Comparison of ENCODE assay signal across 1 cellular context in the genomic region with DNA sequence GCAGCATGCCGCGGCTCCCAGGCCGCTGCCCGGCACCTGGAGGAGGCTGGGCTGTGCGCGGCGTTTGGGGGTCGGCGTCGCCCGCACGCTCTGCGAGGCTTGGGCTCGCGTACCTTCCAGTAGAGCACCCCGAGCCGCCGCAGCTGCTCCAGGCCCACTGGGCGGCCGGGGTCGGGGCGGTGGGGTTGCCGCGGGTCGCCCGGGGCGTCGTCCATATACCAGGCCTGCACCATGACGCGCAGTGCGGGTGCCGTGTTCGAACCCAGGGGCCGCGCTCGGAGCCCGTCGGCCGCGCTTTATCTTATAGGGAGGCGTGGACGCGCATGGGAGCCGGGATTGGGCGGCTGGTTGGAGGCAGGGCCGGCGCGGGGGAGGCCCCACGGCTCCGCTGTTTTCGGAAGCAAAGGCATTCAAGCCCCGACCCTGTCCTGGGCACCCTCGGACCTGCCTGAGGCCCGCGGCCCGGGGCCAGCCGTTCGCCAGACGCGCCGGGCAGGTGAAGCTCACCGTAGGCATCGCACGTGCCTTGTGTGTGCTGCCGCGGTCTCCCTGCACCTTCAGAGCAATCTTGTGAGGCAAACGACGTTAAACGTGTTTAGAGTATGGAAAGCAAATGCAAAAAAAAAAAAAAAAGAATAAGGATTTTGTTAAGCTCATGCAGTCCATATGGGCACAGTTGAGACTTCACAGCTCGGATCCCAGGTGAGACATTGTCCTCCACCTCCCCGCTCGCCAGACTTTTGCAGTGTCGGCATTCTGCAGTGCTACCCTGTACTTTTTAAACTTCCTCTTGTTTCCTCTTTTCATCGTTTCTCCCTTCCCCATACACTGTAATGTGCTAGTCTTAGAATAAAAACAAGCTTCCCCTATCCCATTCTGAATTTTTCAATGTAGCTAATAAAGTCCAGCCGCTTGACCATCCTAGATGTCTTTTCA.
A peak's percentile ranks its signal among the peaks of the same experiment; 100 is the strongest.
TF ChIP-seq lines count a peak whose summit lies in the region.

A gene with protein sequence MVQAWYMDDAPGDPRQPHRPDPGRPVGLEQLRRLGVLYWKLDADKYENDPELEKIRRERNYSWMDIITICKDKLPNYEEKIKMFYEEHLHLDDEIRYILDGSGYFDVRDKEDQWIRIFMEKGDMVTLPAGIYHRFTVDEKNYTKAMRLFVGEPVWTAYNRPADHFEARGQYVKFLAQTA (minus strand): TSS at position 277 of the 936 bp plus-strand sequence. CDS start 44 bp downstream, at position 233.

TF ChIP-seq in K562, 482 proteins besides CTCF, POLR2A, EP300 and RAD21 (continued from another document and continues in another):
- TF ChIP-seq, protein P1, sequence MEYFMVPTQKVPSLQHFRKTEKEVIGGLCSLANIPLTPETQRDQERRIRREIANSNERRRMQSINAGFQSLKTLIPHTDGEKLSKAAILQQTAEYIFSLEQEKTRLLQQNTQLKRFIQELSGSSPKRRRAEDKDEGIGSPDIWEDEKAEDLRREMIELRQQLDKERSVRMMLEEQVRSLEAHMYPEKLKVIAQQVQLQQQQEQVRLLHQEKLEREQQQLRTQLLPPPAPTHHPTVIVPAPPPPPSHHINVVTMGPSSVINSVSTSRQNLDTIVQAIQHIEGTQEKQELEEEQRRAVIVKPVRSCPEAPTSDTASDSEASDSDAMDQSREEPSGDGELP (CRISPR knock-in tag; IDR thresholded peaks at IDR 0.05; ENCODE audit: borderline replicate concordance), result peak; percentile 23
- TF ChIP-seq, protein P2, sequence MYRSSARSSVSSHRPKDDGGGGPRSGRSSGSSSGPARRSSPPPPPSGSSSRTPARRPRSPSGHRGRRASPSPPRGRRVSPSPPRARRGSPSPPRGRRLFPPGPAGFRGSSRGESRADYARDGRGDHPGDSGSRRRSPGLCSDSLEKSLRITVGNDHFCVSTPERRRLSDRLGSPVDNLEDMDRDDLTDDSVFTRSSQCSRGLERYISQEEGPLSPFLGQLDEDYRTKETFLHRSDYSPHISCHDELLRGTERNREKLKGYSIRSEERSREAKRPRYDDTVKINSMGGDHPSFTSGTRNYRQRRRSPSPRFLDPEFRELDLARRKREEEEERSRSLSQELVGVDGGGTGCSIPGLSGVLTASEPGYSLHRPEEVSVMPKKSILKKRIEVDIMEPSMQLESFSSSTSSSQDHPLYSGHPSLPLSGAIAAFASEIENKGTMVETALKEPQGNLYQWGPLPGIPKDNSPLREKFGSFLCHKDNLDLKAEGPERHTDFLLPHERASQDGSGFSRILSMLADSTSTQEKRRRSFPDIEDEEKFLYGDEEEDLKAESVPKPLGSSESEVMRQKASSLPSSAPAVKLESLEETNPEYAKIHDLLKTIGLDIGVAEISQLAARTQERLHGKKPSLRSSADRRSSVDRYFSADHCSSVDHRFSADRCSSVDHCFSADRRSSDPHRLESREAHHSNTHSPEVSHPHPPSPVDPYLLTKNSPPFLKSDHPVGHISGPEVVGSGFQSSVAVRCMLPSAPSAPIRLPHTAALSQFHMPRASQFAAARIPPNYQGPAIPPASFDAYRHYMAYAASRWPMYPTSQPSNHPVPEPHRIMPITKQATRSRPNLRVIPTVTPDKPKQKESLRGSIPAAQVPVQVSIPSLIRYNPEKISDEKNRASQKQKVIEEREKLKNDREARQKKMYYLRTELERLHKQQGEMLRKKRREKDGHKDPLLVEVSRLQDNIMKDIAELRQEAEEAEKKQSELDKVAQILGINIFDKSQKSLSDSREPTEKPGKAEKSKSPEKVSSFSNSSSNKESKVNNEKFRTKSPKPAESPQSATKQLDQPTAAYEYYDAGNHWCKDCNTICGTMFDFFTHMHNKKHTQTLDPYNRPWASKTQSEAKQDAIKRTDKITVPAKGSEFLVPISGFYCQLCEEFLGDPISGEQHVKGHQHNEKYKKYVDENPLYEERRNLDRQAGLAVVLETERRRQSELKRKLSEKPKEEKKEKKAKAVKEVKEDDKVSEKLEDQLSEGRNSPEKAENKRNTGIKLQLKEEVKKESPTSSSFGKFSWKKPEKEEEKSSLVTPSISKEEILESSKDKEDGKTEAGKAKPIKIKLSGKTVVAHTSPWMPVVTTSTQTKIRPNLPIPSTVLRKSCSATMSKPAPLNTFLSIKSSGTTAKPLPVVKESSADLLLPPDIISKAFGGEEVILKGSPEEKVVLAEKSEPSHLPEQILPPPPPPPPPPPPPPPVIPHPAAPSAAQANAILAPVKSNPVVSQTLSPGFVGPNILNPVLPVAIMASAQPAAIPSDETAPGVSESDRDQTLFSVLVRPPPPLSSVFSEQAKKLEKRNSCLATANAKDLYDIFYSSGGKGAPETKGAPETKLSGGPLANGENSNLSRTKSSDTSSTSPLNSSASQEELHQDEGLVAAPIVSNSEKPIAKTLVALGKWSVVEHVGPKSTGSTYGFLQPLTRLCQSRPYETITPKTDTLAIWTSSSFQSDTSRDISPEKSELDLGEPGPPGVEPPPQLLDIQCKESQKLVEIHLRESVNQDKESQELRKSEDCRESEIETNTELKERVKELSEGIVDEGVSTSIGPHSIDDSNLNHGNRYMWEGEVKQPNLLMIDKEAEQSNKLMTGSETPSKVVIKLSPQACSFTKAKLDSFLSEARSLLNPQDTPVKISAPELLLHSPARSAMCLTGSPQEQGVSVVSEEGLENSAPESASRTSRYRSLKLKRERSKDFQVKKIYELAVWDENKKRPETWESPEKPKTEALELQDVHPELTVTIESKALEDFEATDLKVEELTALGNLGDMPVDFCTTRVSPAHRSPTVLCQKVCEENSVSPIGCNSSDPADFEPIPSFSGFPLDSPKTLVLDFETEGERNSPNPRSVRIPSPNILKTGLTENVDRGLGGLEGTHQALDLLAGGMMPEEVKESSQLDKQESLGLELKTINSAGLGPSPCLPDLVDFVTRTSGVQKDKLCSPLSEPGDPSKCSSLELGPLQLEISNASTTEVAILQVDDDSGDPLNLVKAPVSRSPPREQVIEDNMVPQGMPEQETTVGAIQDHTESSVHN (IDR thresholded peaks at IDR 0.05; ENCODE audit: borderline replicate concordance in 1 of 2, low read depth in 1 of 2), result no peak
- TF ChIP-seq ZNF174 (CRISPR knock-in tag; IDR thresholded peaks at IDR 0.05) (no peak), FOXK1 (CRISPR knock-in tag; IDR thresholded peaks at IDR 0.05; ENCODE audit: borderline replicate concordance) (no peak), KLF10 (CRISPR knock-in tag; IDR thresholded peaks at IDR 0.05) (no peak), ZNF696 (CRISPR knock-in tag; conservative IDR thresholded peaks at IDR 0.05) (no peak), ARID1B (IDR thresholded peaks at IDR 0.05) (no peak), ZNF584 (CRISPR knock-in tag; IDR thresholded peaks at IDR 0.05; ENCODE audit: low read depth) (no peak), MXI1 (IDR thresholded peaks at IDR 0.05; ENCODE audit: low read depth, low read length) (0 out of 2 replicates have a peak, but pooled peaks have one; percentile 31), ZNF3 (CRISPR knock-in tag; IDR thresholded peaks at IDR 0.05) (no peak), ZNF232 (CRISPR knock-in tag; IDR thresholded peaks at IDR 0.05) (0 out of 2 replicates have a peak, but pooled peaks have one; percentile 22), KAT2B (IDR thresholded peaks at IDR 0.05; ENCODE audit: low read depth, low read length) (no peak), ZKSCAN3 (CRISPR knock-in tag; IDR thresholded peaks at IDR 0.05) (no peak), KLF6 (CRISPR knock-in tag; IDR thresholded peaks at IDR 0.05; ENCODE audit: borderline replicate concordance) (no peak), KLF13 (tag; IDR thresholded peaks at IDR 0.05; ENCODE audit: borderline replicate concordance, low read depth) (no peak), ZNF778 (CRISPR knock-in tag; IDR thresholded peaks at IDR 0.05) (no peak), ELF1 (tag; IDR thresholded peaks at IDR 0.05) (no peak), ZNF444 (CRISPR knock-in tag; IDR thresholded peaks at IDR 0.05) (no peak), ZKSCAN8 (CRISPR knock-in tag; IDR thresholded peaks at IDR 0.05) (no peak), RBM22 (IDR thresholded peaks at IDR 0.05; ENCODE audit: low read depth, low read length, poor library complexity, severe bottlenecking) (no peak), ZBED1 (IDR thresholded peaks at IDR 0.05) (no peak), ZNF41 (CRISPR knock-in tag; conservative IDR thresholded peaks at IDR 0.05) (no peak; the same call in 1 of the 2 replicates), KAT8 (IDR thresholded peaks at IDR 0.05; ENCODE audit: low read depth) (no peak), PTRF (tag; IDR thresholded peaks at IDR 0.05) (no peak), ZNF830 (CRISPR knock-in tag; IDR thresholded peaks at IDR 0.05) (no peak), HDGF (IDR thresholded peaks at IDR 0.05) (no peak)
- TF ChIP-seq, protein P3, sequence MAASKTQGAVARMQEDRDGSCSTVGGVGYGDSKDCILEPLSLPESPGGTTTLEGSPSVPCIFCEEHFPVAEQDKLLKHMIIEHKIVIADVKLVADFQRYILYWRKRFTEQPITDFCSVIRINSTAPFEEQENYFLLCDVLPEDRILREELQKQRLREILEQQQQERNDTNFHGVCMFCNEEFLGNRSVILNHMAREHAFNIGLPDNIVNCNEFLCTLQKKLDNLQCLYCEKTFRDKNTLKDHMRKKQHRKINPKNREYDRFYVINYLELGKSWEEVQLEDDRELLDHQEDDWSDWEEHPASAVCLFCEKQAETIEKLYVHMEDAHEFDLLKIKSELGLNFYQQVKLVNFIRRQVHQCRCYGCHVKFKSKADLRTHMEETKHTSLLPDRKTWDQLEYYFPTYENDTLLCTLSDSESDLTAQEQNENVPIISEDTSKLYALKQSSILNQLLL (CRISPR knock-in tag; IDR thresholded peaks at IDR 0.05; ENCODE audit: borderline replicate concordance), result no peak
- TF ChIP-seq, protein P4, sequence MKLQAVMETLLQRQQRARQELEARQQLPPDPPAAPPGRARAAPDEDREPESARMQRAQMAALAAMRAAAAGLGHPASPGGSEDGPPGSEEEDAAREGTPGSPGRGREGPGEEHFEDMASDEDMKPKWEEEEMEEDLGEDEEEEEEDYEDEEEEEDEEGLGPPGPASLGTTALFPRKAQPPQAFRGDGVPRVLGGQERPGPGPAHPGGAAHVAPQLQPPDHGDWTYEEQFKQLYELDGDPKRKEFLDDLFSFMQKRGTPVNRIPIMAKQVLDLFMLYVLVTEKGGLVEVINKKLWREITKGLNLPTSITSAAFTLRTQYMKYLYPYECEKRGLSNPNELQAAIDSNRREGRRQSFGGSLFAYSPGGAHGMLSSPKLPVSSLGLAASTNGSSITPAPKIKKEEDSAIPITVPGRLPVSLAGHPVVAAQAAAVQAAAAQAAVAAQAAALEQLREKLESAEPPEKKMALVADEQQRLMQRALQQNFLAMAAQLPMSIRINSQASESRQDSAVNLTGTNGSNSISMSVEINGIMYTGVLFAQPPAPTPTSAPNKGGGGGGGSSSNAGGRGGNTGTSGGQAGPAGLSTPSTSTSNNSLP (IDR thresholded peaks at IDR 0.05; ENCODE audit: borderline replicate concordance, low read depth, low read length), result no peak
- TF ChIP-seq, protein P5, sequence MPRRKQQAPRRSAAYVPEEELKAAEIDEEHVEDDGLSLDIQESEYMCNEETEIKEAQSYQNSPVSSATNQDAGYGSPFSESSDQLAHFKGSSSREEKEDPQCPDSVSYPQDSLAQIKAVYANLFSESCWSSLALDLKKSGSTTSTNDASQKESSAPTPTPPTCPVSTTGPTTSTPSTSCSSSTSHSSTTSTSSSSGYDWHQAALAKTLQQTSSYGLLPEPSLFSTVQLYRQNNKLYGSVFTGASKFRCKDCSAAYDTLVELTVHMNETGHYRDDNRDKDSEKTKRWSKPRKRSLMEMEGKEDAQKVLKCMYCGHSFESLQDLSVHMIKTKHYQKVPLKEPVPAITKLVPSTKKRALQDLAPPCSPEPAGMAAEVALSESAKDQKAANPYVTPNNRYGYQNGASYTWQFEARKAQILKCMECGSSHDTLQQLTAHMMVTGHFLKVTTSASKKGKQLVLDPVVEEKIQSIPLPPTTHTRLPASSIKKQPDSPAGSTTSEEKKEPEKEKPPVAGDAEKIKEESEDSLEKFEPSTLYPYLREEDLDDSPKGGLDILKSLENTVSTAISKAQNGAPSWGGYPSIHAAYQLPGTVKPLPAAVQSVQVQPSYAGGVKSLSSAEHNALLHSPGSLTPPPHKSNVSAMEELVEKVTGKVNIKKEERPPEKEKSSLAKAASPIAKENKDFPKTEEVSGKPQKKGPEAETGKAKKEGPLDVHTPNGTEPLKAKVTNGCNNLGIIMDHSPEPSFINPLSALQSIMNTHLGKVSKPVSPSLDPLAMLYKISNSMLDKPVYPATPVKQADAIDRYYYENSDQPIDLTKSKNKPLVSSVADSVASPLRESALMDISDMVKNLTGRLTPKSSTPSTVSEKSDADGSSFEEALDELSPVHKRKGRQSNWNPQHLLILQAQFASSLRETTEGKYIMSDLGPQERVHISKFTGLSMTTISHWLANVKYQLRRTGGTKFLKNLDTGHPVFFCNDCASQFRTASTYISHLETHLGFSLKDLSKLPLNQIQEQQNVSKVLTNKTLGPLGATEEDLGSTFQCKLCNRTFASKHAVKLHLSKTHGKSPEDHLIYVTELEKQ (CRISPR knock-in tag; IDR thresholded peaks at IDR 0.05), result no peak
- TF ChIP-seq, protein P6, sequence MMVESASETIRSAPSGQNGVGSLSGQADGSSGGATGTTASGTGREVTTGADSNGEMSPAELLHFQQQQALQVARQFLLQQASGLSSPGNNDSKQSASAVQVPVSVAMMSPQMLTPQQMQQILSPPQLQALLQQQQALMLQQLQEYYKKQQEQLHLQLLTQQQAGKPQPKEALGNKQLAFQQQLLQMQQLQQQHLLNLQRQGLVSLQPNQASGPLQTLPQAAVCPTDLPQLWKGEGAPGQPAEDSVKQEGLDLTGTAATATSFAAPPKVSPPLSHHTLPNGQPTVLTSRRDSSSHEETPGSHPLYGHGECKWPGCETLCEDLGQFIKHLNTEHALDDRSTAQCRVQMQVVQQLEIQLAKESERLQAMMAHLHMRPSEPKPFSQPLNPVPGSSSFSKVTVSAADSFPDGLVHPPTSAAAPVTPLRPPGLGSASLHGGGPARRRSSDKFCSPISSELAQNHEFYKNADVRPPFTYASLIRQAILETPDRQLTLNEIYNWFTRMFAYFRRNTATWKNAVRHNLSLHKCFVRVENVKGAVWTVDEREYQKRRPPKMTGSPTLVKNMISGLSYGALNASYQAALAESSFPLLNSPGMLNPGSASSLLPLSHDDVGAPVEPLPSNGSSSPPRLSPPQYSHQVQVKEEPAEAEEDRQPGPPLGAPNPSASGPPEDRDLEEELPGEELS (CRISPR knock-in tag; IDR thresholded peaks at IDR 0.05; ENCODE audit: borderline replicate concordance), result no peak
- TF ChIP-seq, protein P7, sequence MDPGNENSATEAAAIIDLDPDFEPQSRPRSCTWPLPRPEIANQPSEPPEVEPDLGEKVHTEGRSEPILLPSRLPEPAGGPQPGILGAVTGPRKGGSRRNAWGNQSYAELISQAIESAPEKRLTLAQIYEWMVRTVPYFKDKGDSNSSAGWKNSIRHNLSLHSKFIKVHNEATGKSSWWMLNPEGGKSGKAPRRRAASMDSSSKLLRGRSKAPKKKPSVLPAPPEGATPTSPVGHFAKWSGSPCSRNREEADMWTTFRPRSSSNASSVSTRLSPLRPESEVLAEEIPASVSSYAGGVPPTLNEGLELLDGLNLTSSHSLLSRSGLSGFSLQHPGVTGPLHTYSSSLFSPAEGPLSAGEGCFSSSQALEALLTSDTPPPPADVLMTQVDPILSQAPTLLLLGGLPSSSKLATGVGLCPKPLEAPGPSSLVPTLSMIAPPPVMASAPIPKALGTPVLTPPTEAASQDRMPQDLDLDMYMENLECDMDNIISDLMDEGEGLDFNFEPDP (CRISPR knock-in tag; IDR thresholded peaks at IDR 0.05), result peak; percentile 77; the same call in 1 of the 2 replicates
- TF ChIP-seq, protein P8, sequence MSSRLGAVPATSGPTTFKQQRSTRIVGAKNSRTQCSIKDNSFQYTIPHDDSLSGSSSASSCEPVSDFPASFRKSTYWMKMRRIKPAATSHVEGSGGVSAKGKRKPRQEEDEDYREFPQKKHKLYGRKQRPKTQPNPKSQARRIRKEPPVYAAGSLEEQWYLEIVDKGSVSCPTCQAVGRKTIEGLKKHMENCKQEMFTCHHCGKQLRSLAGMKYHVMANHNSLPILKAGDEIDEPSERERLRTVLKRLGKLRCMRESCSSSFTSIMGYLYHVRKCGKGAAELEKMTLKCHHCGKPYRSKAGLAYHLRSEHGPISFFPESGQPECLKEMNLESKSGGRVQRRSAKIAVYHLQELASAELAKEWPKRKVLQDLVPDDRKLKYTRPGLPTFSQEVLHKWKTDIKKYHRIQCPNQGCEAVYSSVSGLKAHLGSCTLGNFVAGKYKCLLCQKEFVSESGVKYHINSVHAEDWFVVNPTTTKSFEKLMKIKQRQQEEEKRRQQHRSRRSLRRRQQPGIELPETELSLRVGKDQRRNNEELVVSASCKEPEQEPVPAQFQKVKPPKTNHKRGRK (tag; IDR thresholded peaks at IDR 0.05), result no peak
